8 cellular contexts compared by ENCODE assay signal in the genomic region with DNA sequence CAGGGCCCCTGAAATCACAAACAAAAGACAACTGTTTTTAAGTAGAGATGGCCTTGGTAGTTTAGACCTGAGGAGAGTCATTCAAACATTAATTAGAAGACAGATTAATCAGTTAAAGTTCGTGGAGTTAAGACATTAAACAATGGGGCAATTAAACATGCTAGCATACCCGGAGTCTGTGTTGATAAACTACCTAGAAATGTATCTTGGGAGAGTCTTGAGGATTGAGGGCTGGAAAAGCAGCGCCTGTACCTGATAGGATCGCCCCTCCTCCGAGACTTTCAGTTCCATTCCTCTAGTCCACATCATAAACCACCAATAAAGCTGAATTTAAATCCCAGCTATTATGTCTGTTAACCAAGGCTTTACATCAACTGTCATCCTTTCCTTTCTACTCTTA. TPM values are rescaled to one million over a fixed set of nuclear protein-coding genes. Genes with fewer than 3 reads are reported as not detected.
DNase-seq lines count a peak whose midpoint lies in the region; ATAC-seq and TF ChIP-seq lines count a peak whose summit lies in the region.

No MANE protein-coding gene starts in this region.

- H3K27me3 Mint-ChIP-seq in activated T-cell treated with anti-CD3 and anti-CD28 coated beads, Interleukin-2, amount 50 U/mL, for 72 hours (ENCODE audit: low read depth) = peaks cover 28% of the 10 kb centered on the region

- ATAC-seq in activated T-cell treated with anti-CD3 and anti-CD28 coated beads, Interleukin-2, amount 50 U/mL, for 72 hours (replicated peaks in 1 of 2) = no peak
- ATAC-seq in lower lobe of right lung (no peak), sciatic nerve (no peak)

- peaks cover 19% of the 10 kb centered on the region for H3K4me1 ChIP-seq in lower lobe of right lung
- H3K4me1 ChIP-seq in thyroid gland = peaks cover 3 to 9% of the 10 kb centered on the region in 2 donors

- no peak for TF ChIP-seq CTCF in astrocyte of the cerebellum (IDR thresholded peaks at IDR 0.05; ENCODE audit: low read depth, low read length, missing control alignments)
- TF ChIP-seq CTCF in lower lobe of right lung (IDR thresholded peaks at IDR 0.05) = no peak
- TF ChIP-seq CTCF in thyroid gland (IDR thresholded peaks at IDR 0.05) = no peak

- in situ Hi-C loops in astrocyte of the cerebellum (cut with HindIII; ENCODE audit: low sequenced_read_pairs) = no loop called here

- H3K4me1 Mint-ChIP-seq in activated T-cell treated with anti-CD3 and anti-CD28 coated beads, Interleukin-2, amount 50 U/mL, for 72 hours (ENCODE audit: low read depth) = peaks cover 28% of the 10 kb centered on the region

- H3K36me3 Mint-ChIP-seq in activated T-cell treated with anti-CD3 and anti-CD28 coated beads, Interleukin-2, amount 50 U/mL, for 72 hours (ENCODE audit: insufficient read depth in 2 of 2) = peaks cover 8 to 9% of the 10 kb centered on the region in 2 donors

- H3K27ac Mint-ChIP-seq in activated T-cell treated with anti-CD3 and anti-CD28 coated beads, Interleukin-2, amount 50 U/mL, for 72 hours = peak overlapping the region; percentile 26

- no peak for DNase-seq in activated T-cell treated with anti-CD3 and anti-CD28 coated beads, Interleukin-2, amount 50 U/mL, for 72 hours
- no peak for DNase-seq in activated T-cell treated with anti-CD3 and anti-CD28 coated beads, Interleukin-2, amount 50 U/mL, for 48 hours
- no peak for DNase-seq in astrocyte of the cerebellum (ENCODE audit: low read depth)
- DNase-seq in lower lobe of right lung = no peak
- no peak for DNase-seq in thyroid gland
- no peak for DNase-seq in posterior vena cava (ENCODE audit: low spot score)
- DNase-seq in SK-N-DZ (ENCODE audit: low spot score) = no peak
- DNase-seq in sciatic nerve (ENCODE audit: low spot score) = no peak

- H3K4me3 ChIP-seq in astrocyte of the cerebellum (ENCODE audit: low read depth, low read length) (peak overlapping the region; percentile 88), lower lobe of right lung (peak overlapping the region; percentile 81), thyroid gland (replicated peaks in 1 of 3) (peak overlapping the region in 1 of 3 donors; percentile 100)

- intact Hi-C loops in lower lobe of right lung (cut with DNase I) (no loop called here), thyroid gland (cut with DNase I) (loop anchor here (5.0 kb wide), 1 partner anchor 131 kb away; no protein-coding TSS in a partner anchor), posterior vena cava (cut with DNase I) (no loop called here), sciatic nerve (cut with DNase I) (no loop called here)

- TF ChIP-seq POLR2A in thyroid gland (IDR thresholded peaks at IDR 0.05) = no peak

- H3K27ac ChIP-seq in lower lobe of right lung (peak overlapping the region; percentile 95), thyroid gland (peak overlapping the region; percentile 63 to 98 (median 66))

- H3K4me3 Mint-ChIP-seq in activated T-cell treated with anti-CD3 and anti-CD28 coated beads, Interleukin-2, amount 50 U/mL, for 72 hours = peak overlapping the region; percentile 87 to 94

- no peaks in the 10 kb centered on the region for H3K9me3 Mint-ChIP-seq in activated T-cell treated with anti-CD3 and anti-CD28 coated beads, Interleukin-2, amount 50 U/mL, for 72 hours

- H3K36me3 ChIP-seq in lower lobe of right lung (no peaks in the 10 kb centered on the region), thyroid gland (no peaks in the 10 kb centered on the region)

- H3K27me3 ChIP-seq in lower lobe of right lung (ENCODE audit: low read depth) (no peaks in the 10 kb centered on the region), thyroid gland (no peaks in the 10 kb centered on the region)

- 66 to 75% methylated on average over 5 of the region's 5 CpGs for WGBS in thyroid gland, 2 donors

- no peaks in the 10 kb centered on the region for H3K9me3 ChIP-seq in lower lobe of right lung
- no peaks in the 10 kb centered on the region for H3K9me3 ChIP-seq in thyroid gland

RNA-seq across cellular contexts. Expression of gene KRAS, which starts 1.0 kb away (rescaled TPM):
- 10 to 100 TPM; 29.0 to 34.4 TPM for total RNA-seq in activated T-cell treated with anti-CD3 and anti-CD28 coated beads, Interleukin-2, amount 50 U/mL, for 72 hours
- total RNA-seq in lower lobe of right lung (28.6 TPM), thyroid gland (10 to 100 TPM; 17.3 to 25.7 (median 22.3) TPM), posterior vena cava (10 to 100 TPM; 22.5 to 35.0 TPM), sciatic nerve (54.9 TPM)
- polyA plus RNA-seq in SK-N-DZ (2014; cell fraction: cytosol; rRNA removed) = 21.0 and 23.8 TPM in 2 replicates
- 8.8 and 9.2 TPM in 2 replicates for polyA plus RNA-seq in SK-N-DZ (2014; cell fraction: nucleus; rRNA removed)

RNA-seq across cellular contexts. Expression of gene ETFRF1, which starts 56.7 kb away (rescaled TPM):
- total RNA-seq in activated T-cell treated with anti-CD3 and anti-CD28 coated beads, Interleukin-2, amount 50 U/mL, for 72 hours = 10 to 100 TPM; 22.5 to 23.4 TPM
- 24.7 TPM for total RNA-seq in lower lobe of right lung
- 10 to 100 TPM; 65.4 to 80.7 (median 75.9) TPM for total RNA-seq in thyroid gland
- total RNA-seq in posterior vena cava = 10 to 100 TPM; 21.2 to 26.5 TPM
- polyA plus RNA-seq in SK-N-DZ (2014; cell fraction: cytosol; rRNA removed) = 32.2 and 36.2 TPM in 2 replicates
- polyA plus RNA-seq in SK-N-DZ (2014; cell fraction: nucleus; rRNA removed) = 27.6 and 30.7 TPM in 2 replicates
- 33.0 TPM for total RNA-seq in sciatic nerve

RNA-seq across cellular contexts. Expression of gene DNAI7, which starts 56.8 kb away (rescaled TPM):
- under 1 TPM in 1 of 2 donors, not detected in 1; 0.17 TPM for total RNA-seq in activated T-cell treated with anti-CD3 and anti-CD28 coated beads, Interleukin-2, amount 50 U/mL, for 72 hours
- total RNA-seq in lower lobe of right lung = 6.7 TPM
- 1 to 10 TPM; 5.1 to 9.2 (median 6.9) TPM for total RNA-seq in thyroid gland
- 1 to 10 TPM in 1 of 2 donors, not detected in 1; 1.1 TPM for total RNA-seq in posterior vena cava
- polyA plus RNA-seq in SK-N-DZ (2014; cell fraction: cytosol; rRNA removed) = 0.08 TPM in 1 of 2 replicates, not detected in the other
- 0.36 TPM in 1 of 2 replicates, not detected in the other for polyA plus RNA-seq in SK-N-DZ (2014; cell fraction: nucleus; rRNA removed)
- total RNA-seq in sciatic nerve = 1.0 TPM
